Comparison of ENCODE assay signal across 17 cellular contexts in genomic region chr11:126405374-126405773, GRCh38. TPM values are rescaled to one million over a fixed set of nuclear protein-coding genes. Genes with fewer than 3 reads are reported as not detected.
DNase-seq lines count a peak whose midpoint lies in the region; ATAC-seq and TF ChIP-seq lines count a peak whose summit lies in the region.
"Had no signal": no experiment of that assay in that cellular context is flagged by ENCODE, and none has a peak within 500 bp of the region (broad histone marks: within the 10 kb centered on the region; RNA-seq: fewer than 3 reads in every experiment).

No MANE protein-coding gene starts in this region.

- TF ChIP-seq EP300 in transverse colon (IDR thresholded peaks at IDR 0.05; ENCODE audit: low read depth) = no peak

- peak; percentile 26 for DNase-seq in H7
- DNase-seq in WERI-Rb-1 = no peak
- DNase-seq in left lung = peak in 1 of 2 donors; percentile 55
- DNase-seq in transverse colon = peak; percentile 73
- no peak for DNase-seq in NCI-H1694 treated with DMSO at 0.1 percent for 48 hours (lab: John Stamatoyannopoulos, UW)
- DNase-seq in AG08396 (ENCODE audit: low spot score) = no peak
- DNase-seq: activated CD8-positive, alpha-beta memory T cell treated with anti-CD3 and anti-CD28 coated beads for 24 hours; activated naive CD8-positive, alpha-beta T cell treated with anti-CD3 and anti-CD28 coated beads for 36 hours; AML-193; body of pancreas; H9; NCI-H2029 treated with DMSO at 0.1 percent for 48 hours; NCI-H526 treated with DMSO at 0.1 percent for 48 hours; stimulated activated CD4-positive, alpha-beta T cell treated with anti-CD3 and anti-CD28 coated beads, Interleukin-12 subunit alpha, Interleukin-12 subunit beta, amount 100 ng/mL, for 4 hours had no signal

- in situ Hi-C loops in transverse colon (cut with MboI; ENCODE audit: low pct_ligation_motif_present in 1 of 4, low pct_unique_long_range_greater_than_20kb in 1 of 4, low sequenced_read_pairs in 3 of 4) = loop anchor here in 1 of 4 donors (25.0 kb wide), 1 partner anchor 93 kb away; the partner anchor contains the start of gene DCPS

- WGBS in transverse colon (ENCODE audit: low coverage in 1 of 2), 2 donors = 57% methylated on average over 3 of the region's 3 CpGs; no CpG with 5 or more reads in 1 of the 2 donors

- H3K27ac ChIP-seq in WERI-Rb-1 (peak overlapping the region; percentile 89), left lung (peak overlapping the region in 1 of 2 donors; percentile 7), transverse colon (peak overlapping the region; percentile 15 to 58 (median 49))
- H3K27ac ChIP-seq: body of pancreas, SK-N-MC had no signal

- H3K36me3 ChIP-seq in H7 (replicated peaks; ENCODE audit: control insufficient read depth, insufficient read depth, low read length) = no peaks in the 10 kb centered on the region; the same call in 1 of the 2 replicates
- peaks cover 21% of the 10 kb centered on the region for H3K36me3 ChIP-seq in WERI-Rb-1
- H3K36me3 ChIP-seq in left lung = peaks cover 0 to 30% of the 10 kb centered on the region in 2 donors
- no peaks in the 10 kb centered on the region for H3K36me3 ChIP-seq in transverse colon

- H3K27me3 ChIP-seq in H7 (ENCODE audit: control insufficient read depth, insufficient read depth, low read length) (no peaks in the 10 kb centered on the region), WERI-Rb-1 (ENCODE audit: insufficient read depth, low read depth, severe bottlenecking) (no peaks in the 10 kb centered on the region), left lung (no peaks in the 10 kb centered on the region), transverse colon (no peaks in the 10 kb centered on the region)
- H3K27me3 ChIP-seq: body of pancreas had no signal

- intact Hi-C loops in left lung (cut with DNase I) (no loop called here), transverse colon (cut with DNase I; ENCODE audit: low total_unique reads) (no loop called here)

- H3K4me3 ChIP-seq in H7 (ENCODE audit: insufficient read depth, low read depth, low read length) = no peak overlapping the region
- no peak overlapping the region for H3K4me3 ChIP-seq in WERI-Rb-1 (ENCODE audit: low read depth, low read length)
- H3K4me3 ChIP-seq in left lung = no peak overlapping the region
- peak overlapping the region in 1 of 4 donors; percentile 37 for H3K4me3 ChIP-seq in transverse colon
- H3K4me3 ChIP-seq: body of pancreas, SK-N-MC had no signal

- H3K9me3 ChIP-seq in WERI-Rb-1 (ENCODE audit: severe bottlenecking) (no peaks in the 10 kb centered on the region), left lung (no peaks in the 10 kb centered on the region), transverse colon (no peaks in the 10 kb centered on the region)
- H3K9me3 ChIP-seq: body of pancreas had no signal

- peak; percentile 88 for ATAC-seq in left lung
- no peak for ATAC-seq in HG02798 (IDR thresholded peaks at IDR 0.05; ENCODE audit: poor library complexity, unreplicated experiment)
- ATAC-seq: activated CD4-positive, CD25-positive, alpha-beta regulatory T cell treated with anti-CD3 and anti-CD28 coated beads, Interleukin-2, amount 50 U/mL, for 24 hours; body of pancreas had no signal

- TF ChIP-seq POLR2A in transverse colon (IDR thresholded peaks at IDR 0.05) = no peak

- TF ChIP-seq CTCF in WERI-Rb-1 (IDR thresholded peaks at IDR 0.05; ENCODE audit: low read depth, low read length) (no peak), left lung (IDR thresholded peaks at IDR 0.05) (no peak), transverse colon (IDR thresholded peaks at IDR 0.05) (no peak)

- H3K4me1 ChIP-seq in left lung (no peaks in the 10 kb centered on the region), transverse colon (peaks cover 0 to 27% (median 9%) of the 10 kb centered on the region in 4 donors)
- H3K4me1 ChIP-seq: body of pancreas had no signal

RNA-seq across cellular contexts. Expression of gene ST3GAL4, which starts 49.9 kb away (rescaled TPM):
- 16.0 and 19.4 TPM in 2 replicates for total RNA-seq in H7 (2014; rRNA removed; shearing (Covaris generic))
- total RNA-seq in left lung = 10 to 100 TPM; 33.1 to 35.9 TPM
- total RNA-seq in transverse colon = 100 to 1,000 TPM in 3 of 4 donors, 10 to 100 TPM in 1; 26.1 to 206 (median 166) TPM

Comparison
In these comparisons a context has a peak if more than half of its experiments do, and no peak if none do; other contexts are left out.
1. DNase-seq: peak in H7 (single experiment) and transverse colon (single experiment); none in WERI-Rb-1 (single experiment), NCI-H1694 treated with DMSO at 0.1 percent for 48 hours (single experiment) and AG08396 (single experiment).